Comparison of ENCODE assay signal across 9 cellular contexts in the genomic region with DNA sequence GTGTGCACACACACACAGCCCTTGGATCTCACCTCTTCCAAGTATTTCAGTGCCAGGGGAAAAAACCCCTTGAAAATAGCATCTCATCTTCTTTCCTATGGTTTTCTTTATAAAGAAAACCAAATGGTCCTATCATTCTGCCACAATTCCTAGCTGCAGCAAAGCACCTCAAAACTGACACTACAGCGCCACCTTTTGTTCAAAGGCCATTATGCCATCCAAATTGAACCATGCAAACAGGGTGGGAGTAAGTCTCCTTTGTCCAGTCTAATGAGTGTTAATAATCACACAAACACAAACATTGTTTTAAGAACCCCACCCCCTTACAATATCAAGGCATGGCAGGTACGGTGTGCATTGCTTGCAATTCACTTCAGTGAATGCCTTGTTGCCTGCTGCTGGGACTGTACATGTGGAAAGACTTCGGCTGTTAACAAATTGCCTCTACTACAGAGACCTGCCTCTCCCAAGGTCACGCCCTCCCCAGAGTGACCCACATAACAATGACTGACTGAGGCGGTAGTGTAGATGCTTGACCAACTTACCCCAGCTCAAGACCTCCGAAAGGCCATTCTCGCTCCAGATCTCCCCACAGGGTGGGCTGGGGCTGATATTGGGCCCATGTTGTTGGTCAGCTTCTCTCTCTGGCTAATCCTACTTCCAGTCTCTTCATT. TPM values are rescaled to one million over a fixed set of nuclear protein-coding genes. Genes with fewer than 3 reads are reported as not detected.
DNase-seq lines count a peak whose midpoint lies in the region; ATAC-seq, FAIRE-seq and TF ChIP-seq lines count a peak whose summit lies in the region.
"Had no signal": no experiment of that assay in that cellular context is flagged by ENCODE, and none has a peak within 500 bp of the region (broad histone marks: within the 10 kb centered on the region; RNA-seq: fewer than 3 reads in every experiment).

No MANE protein-coding gene starts in this region.

- H3K4me1 ChIP-seq in effector memory CD4-positive, alpha-beta T cell (ENCODE audit: control insufficient read depth, insufficient read depth, low read length, poor library complexity, severe bottlenecking): no peaks in the 10 kb centered on the region

- H3K27me3 Mint-ChIP-seq in activated CD8-positive, alpha-beta T cell treated with anti-CD3 and anti-CD28 coated beads, Interleukin-2, amount 10 ng/mL, durations not matched to agents 7 days and 5 days (ENCODE audit: low read depth): peaks cover 10% of the 10 kb centered on the region

- H3K36me3 ChIP-seq in kidney epithelial cell (ENCODE audit: control insufficient read depth, insufficient read depth, low read length): no peaks in the 10 kb centered on the region
- no peaks in the 10 kb centered on the region for H3K36me3 ChIP-seq in effector memory CD4-positive, alpha-beta T cell (ENCODE audit: control insufficient read depth, insufficient read depth, low read length)

- TF ChIP-seq CTCF in LNCAP (IDR thresholded peaks at IDR 0.05) (peak; percentile 91), kidney epithelial cell (IDR thresholded peaks at IDR 0.05; ENCODE audit: insufficient read depth, low read length, poor library complexity, severe bottlenecking) (peak; percentile 73)

- peak; percentile 63 for ATAC-seq in GM18909 (IDR thresholded peaks at IDR 0.05; ENCODE audit: poor library complexity, unreplicated experiment)
- no peak for ATAC-seq in activated CD8-positive, alpha-beta T cell treated with anti-CD3 and anti-CD28 coated beads, Interleukin-2, amount 10 ng/mL, durations not matched to agents 7 days and 5 days
- ATAC-seq: activated naive CD4-positive, alpha-beta T cell treated with anti-CD3 and anti-CD28 coated beads, Interleukin-2, amount 50 U/mL, for 72 hours had no signal

- FAIRE-seq in GM19239 (lab: Jason Lieb, UNC): no peak

- no peak overlapping the region for H3K4me3 Mint-ChIP-seq in activated CD8-positive, alpha-beta T cell treated with anti-CD3 and anti-CD28 coated beads, Interleukin-2, amount 10 ng/mL, durations not matched to agents 7 days and 5 days

- no peak overlapping the region for H3K4me3 ChIP-seq in kidney epithelial cell (ENCODE audit: low read depth, low read length)
- H3K4me3 ChIP-seq in effector memory CD4-positive, alpha-beta T cell (ENCODE audit: insufficient read depth, low read depth, low read length, poor library complexity, severe bottlenecking): no peak overlapping the region

- CTCF ChIA-PET in activated CD8-positive, alpha-beta T cell treated with anti-CD3 and anti-CD28 coated beads, Interleukin-2, amount 10 ng/mL, durations not matched to agents 7 days and 5 days (lab: Charles Lee): interaction anchor here (0.6 to 1.9 kb wide), 10 partner anchors 9 to 1621 kb away, joined by 3 to 11 read pairs (median 5); a partner anchor contains a TSS

- POLR2A ChIA-PET in activated CD8-positive, alpha-beta T cell treated with anti-CD3 and anti-CD28 coated beads, Interleukin-2, amount 10 ng/mL, durations not matched to agents 7 days and 5 days (lab: Charles Lee): no interaction called here

- H3K27me3 ChIP-seq in kidney epithelial cell (ENCODE audit: control insufficient read depth, insufficient read depth, low read length): no peaks in the 10 kb centered on the region
- H3K27me3 ChIP-seq in effector memory CD4-positive, alpha-beta T cell (replicated peaks; ENCODE audit: control insufficient read depth, insufficient read depth, low read length, poor library complexity, severe bottlenecking): no peaks in the 10 kb centered on the region

- no peak overlapping the region for H3K27ac Mint-ChIP-seq in activated CD8-positive, alpha-beta T cell treated with anti-CD3 and anti-CD28 coated beads, Interleukin-2, amount 10 ng/mL, durations not matched to agents 7 days and 5 days
- H3K27ac Mint-ChIP-seq: activated naive CD4-positive, alpha-beta T cell treated with anti-CD3 and anti-CD28 coated beads, Interleukin-2, amount 50 U/mL, for 72 hours had no signal

- no peaks in the 10 kb centered on the region for H3K9me3 Mint-ChIP-seq in activated CD8-positive, alpha-beta T cell treated with anti-CD3 and anti-CD28 coated beads, Interleukin-2, amount 10 ng/mL, durations not matched to agents 7 days and 5 days (ENCODE audit: insufficient read depth)
- H3K9me3 Mint-ChIP-seq: activated naive CD4-positive, alpha-beta T cell treated with anti-CD3 and anti-CD28 coated beads, Interleukin-2, amount 50 U/mL, for 72 hours had no signal

- no peak overlapping the region for H3K27ac ChIP-seq in effector memory CD4-positive, alpha-beta T cell (ENCODE audit: insufficient read depth, low read length, poor library complexity, severe bottlenecking)

- peak; percentile 0 for DNase-seq in NCI-H2171 treated with DMSO at 0.1 percent for 48 hours (lab: John Stamatoyannopoulos, UW)
- no peak for DNase-seq in NCI-H2171 (lab: John Stamatoyannopoulos, UW)
- peak; percentile 43 for DNase-seq in activated CD8-positive, alpha-beta T cell treated with anti-CD3 and anti-CD28 coated beads, Interleukin-2, amount 10 ng/mL, durations not matched to agents 7 days and 5 days
- DNase-seq in kidney epithelial cell (ENCODE audit: low read depth): no peak
- DNase-seq in effector memory CD4-positive, alpha-beta T cell: no peak
- no peak for DNase-seq in GM19239 (ENCODE audit: insufficient read length, low spot score)

- H3K36me3 Mint-ChIP-seq in activated CD8-positive, alpha-beta T cell treated with anti-CD3 and anti-CD28 coated beads, Interleukin-2, amount 10 ng/mL, durations not matched to agents 7 days and 5 days (ENCODE audit: low read depth): no peaks in the 10 kb centered on the region
- H3K36me3 Mint-ChIP-seq: activated naive CD4-positive, alpha-beta T cell treated with anti-CD3 and anti-CD28 coated beads, Interleukin-2, amount 50 U/mL, for 72 hours had no signal

- no peaks in the 10 kb centered on the region for H3K4me1 Mint-ChIP-seq in activated CD8-positive, alpha-beta T cell treated with anti-CD3 and anti-CD28 coated beads, Interleukin-2, amount 10 ng/mL, durations not matched to agents 7 days and 5 days (ENCODE audit: low read depth)

- no peaks in the 10 kb centered on the region for H3K9me3 ChIP-seq in effector memory CD4-positive, alpha-beta T cell (ENCODE audit: control insufficient read depth, low read length)

RNA-seq across cellular contexts. Expression of a gene that starts 31.7 kb away (rescaled TPM):
- total RNA-seq in activated CD8-positive, alpha-beta T cell treated with anti-CD3 and anti-CD28 coated beads, Interleukin-2, amount 10 ng/mL, durations not matched to agents 7 days and 5 days: not detected
- 0.38 and 0.48 TPM in 2 replicates for total RNA-seq in kidney epithelial cell
- total RNA-seq: activated naive CD4-positive, alpha-beta T cell treated with anti-CD3 and anti-CD28 coated beads, Interleukin-2, amount 50 U/mL, for 72 hours had no signal

Comparison
In these comparisons a context has a peak if more than half of its experiments do, and no peak if none do; other contexts are left out.
1. DNase-seq: peak in NCI-H2171 treated with DMSO at 0.1 percent for 48 hours (single experiment) and activated CD8-positive, alpha-beta T cell treated with anti-CD3 and anti-CD28 coated beads, Interleukin-2, amount 10 ng/mL, durations not matched to agents 7 days and 5 days (single experiment); none in NCI-H2171 (single experiment), kidney epithelial cell (single experiment), effector memory CD4-positive, alpha-beta T cell (0 of 3) and GM19239 (single experiment).